ENCODE assay signal across 10 cellular contexts in genomic region chr19:58546131-58546530, GRCh38. TPM values are rescaled to one million over a fixed set of nuclear protein-coding genes. Genes with fewer than 3 reads are reported as not detected.
DNase-seq lines count a peak whose midpoint lies in the region; ATAC-seq and TF ChIP-seq lines count a peak whose summit lies in the region.
"Had no signal": no experiment of that assay in that cellular context is flagged by ENCODE, and none has a peak within 500 bp of the region (broad histone marks: within the 10 kb centered on the region; RNA-seq: fewer than 3 reads in every experiment).

No MANE protein-coding gene starts in this region.

- H3K4me3 ChIP-seq in GM12865 (ENCODE audit: low read depth, low read length) (peak overlapping the region; percentile 76), SK-N-MC (peak overlapping the region; percentile 97), fibroblast of mammary gland (ENCODE audit: control insufficient read depth, low read depth, low read length) (peak overlapping the region; percentile 74), rectal smooth muscle tissue (ENCODE audit: low read length) (peak overlapping the region; percentile 74), aorta (ENCODE audit: low read length in 2 of 2) (peak overlapping the region in 1 of 2 donors; percentile 93)

- intact Hi-C loops in aorta (cut with DNase I), result no loop called here

- peaks cover 13% of the 10 kb centered on the region for H3K4me1 ChIP-seq in rectal smooth muscle tissue (ENCODE audit: control insufficient read depth, insufficient read depth, low read length)
- no peaks in the 10 kb centered on the region for H3K4me1 ChIP-seq in aorta (ENCODE audit: control insufficient read depth in 1 of 2, insufficient read depth in 2 of 2, low read length in 2 of 2)

- H3K27me3 ChIP-seq in rectal smooth muscle tissue (ENCODE audit: control insufficient read depth, insufficient read depth, low read length) (no peaks in the 10 kb centered on the region), aorta (ENCODE audit: control insufficient read depth in 1 of 2, insufficient read depth in 2 of 2, low read length in 1 of 2) (no peaks in the 10 kb centered on the region)

- ATAC-seq in GM19328 (IDR thresholded peaks at IDR 0.05; ENCODE audit: unreplicated experiment), result no peak
- ATAC-seq in aorta (ENCODE audit: low FRiP score), result no peak

- H3K36me3 ChIP-seq in SK-N-MC (ENCODE audit: insufficient read depth, low read length), result peaks cover 64% of the 10 kb centered on the region
- peaks cover 42% of the 10 kb centered on the region for H3K36me3 ChIP-seq in rectal smooth muscle tissue (ENCODE audit: control insufficient read depth, insufficient read depth, low read length)
- peaks cover 3 to 19% of the 10 kb centered on the region in 2 donors for H3K36me3 ChIP-seq in aorta (ENCODE audit: control insufficient read depth in 1 of 2, insufficient read depth in 2 of 2, low read length in 1 of 2)

- H3K27ac ChIP-seq in SK-N-MC (peak overlapping the region; percentile 63), rectal smooth muscle tissue (ENCODE audit: low read depth, low read length) (no peak overlapping the region), aorta (ENCODE audit: low read depth in 1 of 2, low read length in 2 of 2) (no peak overlapping the region)

- DNase-seq in GM12865 (ENCODE audit: low read depth) (no peak), SK-N-MC (ENCODE audit: low read depth, low spot score) (no peak), fibroblast of mammary gland (ENCODE audit: low read depth) (no peak), aorta (no peak), NCI-H1930 (lab: John Stamatoyannopoulos, UW) (no peak), NCI-H82 treated with DMSO at 0.1 percent for 48 hours (lab: John Stamatoyannopoulos, UW; ENCODE audit: unreplicated experiment) (no peak)
- DNase-seq: caudate nucleus, NCI-H2029 treated with DMSO at 0.1 percent for 48 hours had no signal

- TF ChIP-seq CTCF in GM12865 (IDR thresholded peaks at IDR 0.05; ENCODE audit: insufficient read depth, low read depth, low read length, missing control alignments) (no peak), fibroblast of mammary gland (conservative IDR thresholded peaks at IDR 0.05; ENCODE audit: control insufficient read depth, insufficient read depth, low read depth, low read length) (no peak)

- H3K9ac ChIP-seq in SK-N-MC (ENCODE audit: insufficient read length), result peak overlapping the region; percentile 97
- peak overlapping the region; percentile 19 for H3K9ac ChIP-seq in rectal smooth muscle tissue (ENCODE audit: low read length)

- H3K9me3 ChIP-seq in SK-N-MC (ENCODE audit: low read depth, low read length) (no peaks in the 10 kb centered on the region), aorta (ENCODE audit: control insufficient read depth, low read length) (no peaks in the 10 kb centered on the region)

RNA-seq across cellular contexts. Expression of gene TRIM28, which starts 2.3 kb away (rescaled TPM):
- total RNA-seq in aorta, result 100 to 1,000 TPM; 167 to 179 TPM
- polyA plus RNA-seq in aorta, result 100 to 1,000 TPM in 1 of 2 donors, 10 to 100 TPM in 1; 76.5 to 210 TPM

RNA-seq across cellular contexts. Expression of gene CHMP2A, which starts 8.8 kb away (rescaled TPM):
- 10 to 100 TPM; 94.9 to 99.8 TPM for total RNA-seq in aorta
- 100 to 1,000 TPM; 186 to 208 TPM for polyA plus RNA-seq in aorta

RNA-seq across cellular contexts. Expression of gene UBE2M, which starts 12.3 kb away (rescaled TPM):
- total RNA-seq in aorta, result 10 to 100 TPM; 47.5 to 57.7 TPM
- 10 to 100 TPM; 47.1 to 51.2 TPM for polyA plus RNA-seq in aorta

RNA-seq across cellular contexts. Expression of gene ZBTB45, which starts 26.5 kb away (rescaled TPM):
- total RNA-seq in aorta, result 10 to 100 TPM; 12.2 to 15.6 TPM
- polyA plus RNA-seq in aorta, result 1 to 10 TPM; 3.0 to 8.1 TPM

RNA-seq across cellular contexts. Expression of gene MZF1, which starts 27.0 kb away (rescaled TPM):
- 10 to 100 TPM; 17.7 to 31.9 TPM for total RNA-seq in aorta
- 10 to 100 TPM in 1 of 2 donors, 1 to 10 TPM in 1; 6.3 to 81.5 TPM for polyA plus RNA-seq in aorta
